1 cellular context compared by ENCODE assay signal in the genomic region with DNA sequence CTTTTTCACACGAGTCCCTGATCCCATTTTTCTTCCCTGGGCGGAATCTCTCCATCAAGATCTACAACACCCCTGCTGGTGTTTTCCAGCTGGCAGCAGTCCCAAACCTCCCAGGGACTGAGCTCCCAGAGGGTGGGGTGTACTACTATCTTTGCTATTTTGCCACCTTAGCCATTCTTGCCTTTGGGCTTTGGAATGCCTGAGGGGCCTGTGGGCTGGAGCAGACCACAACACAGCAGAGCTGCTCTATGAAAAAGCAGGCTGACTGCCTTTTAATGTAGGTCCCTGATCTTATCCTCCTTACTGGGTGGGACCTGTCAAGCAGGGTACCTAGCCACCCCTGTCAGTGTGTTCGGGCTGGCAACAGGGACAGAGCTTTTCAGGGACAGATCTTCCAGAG.
TF ChIP-seq lines count a peak whose summit lies in the region.

No MANE protein-coding gene starts in this region.

TF ChIP-seq in K562, 482 proteins besides CTCF, POLR2A, EP300 and RAD21 (continued from another document):
- TF ChIP-seq, protein P1, sequence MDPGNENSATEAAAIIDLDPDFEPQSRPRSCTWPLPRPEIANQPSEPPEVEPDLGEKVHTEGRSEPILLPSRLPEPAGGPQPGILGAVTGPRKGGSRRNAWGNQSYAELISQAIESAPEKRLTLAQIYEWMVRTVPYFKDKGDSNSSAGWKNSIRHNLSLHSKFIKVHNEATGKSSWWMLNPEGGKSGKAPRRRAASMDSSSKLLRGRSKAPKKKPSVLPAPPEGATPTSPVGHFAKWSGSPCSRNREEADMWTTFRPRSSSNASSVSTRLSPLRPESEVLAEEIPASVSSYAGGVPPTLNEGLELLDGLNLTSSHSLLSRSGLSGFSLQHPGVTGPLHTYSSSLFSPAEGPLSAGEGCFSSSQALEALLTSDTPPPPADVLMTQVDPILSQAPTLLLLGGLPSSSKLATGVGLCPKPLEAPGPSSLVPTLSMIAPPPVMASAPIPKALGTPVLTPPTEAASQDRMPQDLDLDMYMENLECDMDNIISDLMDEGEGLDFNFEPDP (CRISPR knock-in tag; IDR thresholded peaks at IDR 0.05), result no peak
- TF ChIP-seq YBX1 (IDR thresholded peaks at IDR 0.05), result no peak
- no peak for TF ChIP-seq ZNF212 (CRISPR knock-in tag; IDR thresholded peaks at IDR 0.05)
- TF ChIP-seq NFE2 (IDR thresholded peaks at IDR 0.05; ENCODE audit: low read depth), result no peak
- TF ChIP-seq ZNF324 (CRISPR knock-in tag; IDR thresholded peaks at IDR 0.05), result no peak
- TF ChIP-seq, protein P2, sequence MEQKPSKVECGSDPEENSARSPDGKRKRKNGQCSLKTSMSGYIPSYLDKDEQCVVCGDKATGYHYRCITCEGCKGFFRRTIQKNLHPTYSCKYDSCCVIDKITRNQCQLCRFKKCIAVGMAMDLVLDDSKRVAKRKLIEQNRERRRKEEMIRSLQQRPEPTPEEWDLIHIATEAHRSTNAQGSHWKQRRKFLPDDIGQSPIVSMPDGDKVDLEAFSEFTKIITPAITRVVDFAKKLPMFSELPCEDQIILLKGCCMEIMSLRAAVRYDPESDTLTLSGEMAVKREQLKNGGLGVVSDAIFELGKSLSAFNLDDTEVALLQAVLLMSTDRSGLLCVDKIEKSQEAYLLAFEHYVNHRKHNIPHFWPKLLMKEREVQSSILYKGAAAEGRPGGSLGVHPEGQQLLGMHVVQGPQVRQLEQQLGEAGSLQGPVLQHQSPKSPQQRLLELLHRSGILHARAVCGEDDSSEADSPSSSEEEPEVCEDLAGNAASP (IDR thresholded peaks at IDR 0.05), result no peak
- TF ChIP-seq, protein P3, sequence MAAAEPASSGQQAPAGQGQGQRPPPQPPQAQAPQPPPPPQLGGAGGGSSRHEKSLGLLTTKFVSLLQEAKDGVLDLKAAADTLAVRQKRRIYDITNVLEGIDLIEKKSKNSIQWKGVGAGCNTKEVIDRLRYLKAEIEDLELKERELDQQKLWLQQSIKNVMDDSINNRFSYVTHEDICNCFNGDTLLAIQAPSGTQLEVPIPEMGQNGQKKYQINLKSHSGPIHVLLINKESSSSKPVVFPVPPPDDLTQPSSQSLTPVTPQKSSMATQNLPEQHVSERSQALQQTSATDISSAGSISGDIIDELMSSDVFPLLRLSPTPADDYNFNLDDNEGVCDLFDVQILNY (CRISPR knock-in tag; IDR thresholded peaks at IDR 0.05), result 0 out of 2 replicates have a peak, but pooled peaks have one; percentile 25
- TF ChIP-seq KDM5B (IDR thresholded peaks at IDR 0.05; ENCODE audit: insufficient replicate concordance, low read depth, low read length), result no peak
- peak; percentile 29; the same call in 1 of the 2 replicates for TF ChIP-seq GATA2 (CRISPR knock-in tag; IDR thresholded peaks at IDR 0.05)
- TF ChIP-seq, protein P4, sequence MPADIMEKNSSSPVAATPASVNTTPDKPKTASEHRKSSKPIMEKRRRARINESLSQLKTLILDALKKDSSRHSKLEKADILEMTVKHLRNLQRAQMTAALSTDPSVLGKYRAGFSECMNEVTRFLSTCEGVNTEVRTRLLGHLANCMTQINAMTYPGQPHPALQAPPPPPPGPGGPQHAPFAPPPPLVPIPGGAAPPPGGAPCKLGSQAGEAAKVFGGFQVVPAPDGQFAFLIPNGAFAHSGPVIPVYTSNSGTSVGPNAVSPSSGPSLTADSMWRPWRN (IDR thresholded peaks at IDR 0.05; ENCODE audit: low read depth), result no peak
- TF ChIP-seq BMI1 (IDR thresholded peaks at IDR 0.05; ENCODE audit: low read length), result no peak
- TF ChIP-seq, protein P5, sequence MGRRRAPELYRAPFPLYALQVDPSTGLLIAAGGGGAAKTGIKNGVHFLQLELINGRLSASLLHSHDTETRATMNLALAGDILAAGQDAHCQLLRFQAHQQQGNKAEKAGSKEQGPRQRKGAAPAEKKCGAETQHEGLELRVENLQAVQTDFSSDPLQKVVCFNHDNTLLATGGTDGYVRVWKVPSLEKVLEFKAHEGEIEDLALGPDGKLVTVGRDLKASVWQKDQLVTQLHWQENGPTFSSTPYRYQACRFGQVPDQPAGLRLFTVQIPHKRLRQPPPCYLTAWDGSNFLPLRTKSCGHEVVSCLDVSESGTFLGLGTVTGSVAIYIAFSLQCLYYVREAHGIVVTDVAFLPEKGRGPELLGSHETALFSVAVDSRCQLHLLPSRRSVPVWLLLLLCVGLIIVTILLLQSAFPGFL (CRISPR knock-in tag; IDR thresholded peaks at IDR 0.05), result no peak
- TF ChIP-seq ZNF239 (CRISPR knock-in tag; IDR thresholded peaks at IDR 0.05), result no peak
